ENCODE assay signal across 4 cellular contexts in genomic region chrX:16990839-16991238, GRCh38. TPM values are rescaled to one million over a fixed set of nuclear protein-coding genes. Genes with fewer than 3 reads are reported as not detected.
"Had no signal": no experiment of that assay in that cellular context is flagged by ENCODE, and none has a peak within 500 bp of the region (broad histone marks: within the 10 kb centered on the region; RNA-seq: fewer than 3 reads in every experiment).

No MANE protein-coding gene starts in this region.

- DNase-seq: GDM1, GF-D8 had no signal

- ATAC-seq: GM12878 had no signal

- H3K4me3 ChIP-seq: GM12878 had no signal

RNA-seq across cellular contexts. Expression of gene REPS2, which starts 44.4 kb away (rescaled TPM):
- total RNA-seq: G401 had no signal
